16 cellular contexts compared by ENCODE assay signal in genomic region chr6:139520321-139520768, GRCh38.
DNase-seq lines count a peak whose midpoint lies in the region; ATAC-seq and TF ChIP-seq lines count a peak whose summit lies in the region.
"Had no signal": no experiment of that assay in that cellular context is flagged by ENCODE, and none has a peak within 500 bp of the region (broad histone marks: within the 10 kb centered on the region; RNA-seq: fewer than 3 reads in every experiment).

No MANE protein-coding gene starts in this region.

- DNase-seq in EL (peak; percentile 34), HFFc6 (no peak), iris pigment epithelial cell (ENCODE audit: low read depth) (peak; percentile 72), NCI-H1417 treated with DMSO at 0.1 percent for 48 hours (lab: John Stamatoyannopoulos, UW) (no peak), amygdala (lab: John Stamatoyannopoulos, UW) (no peak)
- DNase-seq in activated naive CD8-positive, alpha-beta T cell treated with anti-CD3 and anti-CD28 coated beads, Interleukin-2, amount 50 U/mL, for 24 hours: no peak
- DNase-seq: activated CD8-positive, alpha-beta memory T cell treated with anti-CD3 and anti-CD28 coated beads, Interleukin-2, amount 10 ng/mL, durations not matched to agents 7 days and 5 days; activated naive CD4-positive, alpha-beta T cell treated with anti-CD3 and anti-CD28 coated beads, Interleukin-2, amount 10 ng/mL, durations not matched to agents 7 days and 5 days; effector memory CD4-positive, alpha-beta T cell; NCI-H187 treated with DMSO at 0.1 percent for 48 hours; NCI-H524 treated with DMSO at 0.1 percent for 48 hours had no signal

- no peak overlapping the region for H3K4me3 Mint-ChIP-seq in HFFc6
- no peak overlapping the region for H3K4me3 Mint-ChIP-seq in activated naive CD8-positive, alpha-beta T cell treated with anti-CD3 and anti-CD28 coated beads, Interleukin-2, amount 50 U/mL, for 24 hours
- H3K4me3 Mint-ChIP-seq: activated CD8-positive, alpha-beta memory T cell treated with anti-CD3 and anti-CD28 coated beads, Interleukin-2, amount 10 ng/mL, durations not matched to agents 7 days and 5 days; activated naive CD4-positive, alpha-beta T cell treated with anti-CD3 and anti-CD28 coated beads, Interleukin-2, amount 10 ng/mL, durations not matched to agents 7 days and 5 days; B cell; memory B cell; neural crest cell; WTC11 had no signal

- H3K36me3 Mint-ChIP-seq in HFFc6 (ENCODE audit: low read depth): no peaks in the 10 kb centered on the region; the same call in 1 of the 2 replicates
- no peaks in the 10 kb centered on the region for H3K36me3 Mint-ChIP-seq in activated naive CD8-positive, alpha-beta T cell treated with anti-CD3 and anti-CD28 coated beads, Interleukin-2, amount 50 U/mL, for 24 hours (ENCODE audit: low read depth)
- H3K36me3 Mint-ChIP-seq: activated naive CD4-positive, alpha-beta T cell treated with anti-CD3 and anti-CD28 coated beads, Interleukin-2, amount 10 ng/mL, durations not matched to agents 7 days and 5 days; WTC11 had no signal

- H3K27ac Mint-ChIP-seq in HFFc6: peak overlapping the region; percentile 47
- peak overlapping the region; percentile 7 for H3K27ac Mint-ChIP-seq in activated naive CD8-positive, alpha-beta T cell treated with anti-CD3 and anti-CD28 coated beads, Interleukin-2, amount 50 U/mL, for 24 hours
- H3K27ac Mint-ChIP-seq: activated CD8-positive, alpha-beta memory T cell treated with anti-CD3 and anti-CD28 coated beads, Interleukin-2, amount 10 ng/mL, durations not matched to agents 7 days and 5 days; activated naive CD4-positive, alpha-beta T cell treated with anti-CD3 and anti-CD28 coated beads, Interleukin-2, amount 10 ng/mL, durations not matched to agents 7 days and 5 days; B cell; memory B cell; WTC11 had no signal

- peak; percentile 33 for ATAC-seq in activated naive CD8-positive, alpha-beta T cell treated with anti-CD3 and anti-CD28 coated beads, Interleukin-2, amount 50 U/mL, for 24 hours
- ATAC-seq in HG02970 (IDR thresholded peaks at IDR 0.05; ENCODE audit: low FRiP score, unreplicated experiment): no peak
- ATAC-seq: activated CD8-positive, alpha-beta memory T cell treated with anti-CD3 and anti-CD28 coated beads, Interleukin-2, amount 10 ng/mL, durations not matched to agents 7 days and 5 days; WTC11 had no signal

- no peaks in the 10 kb centered on the region for H3K9me3 Mint-ChIP-seq in HFFc6
- no peaks in the 10 kb centered on the region for H3K9me3 Mint-ChIP-seq in activated naive CD8-positive, alpha-beta T cell treated with anti-CD3 and anti-CD28 coated beads, Interleukin-2, amount 50 U/mL, for 24 hours

- peaks cover 65% of the 10 kb centered on the region for H3K4me1 Mint-ChIP-seq in HFFc6 (ENCODE audit: low read depth)
- peaks cover 7% of the 10 kb centered on the region for H3K4me1 Mint-ChIP-seq in activated naive CD8-positive, alpha-beta T cell treated with anti-CD3 and anti-CD28 coated beads, Interleukin-2, amount 50 U/mL, for 24 hours
- H3K4me1 Mint-ChIP-seq: activated naive CD4-positive, alpha-beta T cell treated with anti-CD3 and anti-CD28 coated beads, Interleukin-2, amount 10 ng/mL, durations not matched to agents 7 days and 5 days; B cell; memory B cell had no signal

- H3K27me3 Mint-ChIP-seq in HFFc6 (ENCODE audit: insufficient read depth): no peaks in the 10 kb centered on the region; the same call in 1 of the 2 replicates
- H3K27me3 Mint-ChIP-seq in activated naive CD8-positive, alpha-beta T cell treated with anti-CD3 and anti-CD28 coated beads, Interleukin-2, amount 50 U/mL, for 24 hours: peaks cover 4% of the 10 kb centered on the region
- H3K27me3 Mint-ChIP-seq: activated CD8-positive, alpha-beta memory T cell treated with anti-CD3 and anti-CD28 coated beads, Interleukin-2, amount 10 ng/mL, durations not matched to agents 7 days and 5 days; B cell had no signal

- no peak for TF ChIP-seq CTCF in HFFc6 (IDR thresholded peaks at IDR 0.05)

Comparison
In these comparisons a context has a peak if more than half of its experiments do, and no peak if none do; other contexts are left out.
1. DNase-seq: peak in EL (single experiment) and iris pigment epithelial cell (single experiment); none in HFFc6 (single experiment), activated naive CD8-positive, alpha-beta T cell treated with anti-CD3 and anti-CD28 coated beads, Interleukin-2, amount 50 U/mL, for 24 hours (single experiment), NCI-H1417 treated with DMSO at 0.1 percent for 48 hours (single experiment) and amygdala (0 of 56).